ENCODE assay signal across 19 cellular contexts in the genomic region with DNA sequence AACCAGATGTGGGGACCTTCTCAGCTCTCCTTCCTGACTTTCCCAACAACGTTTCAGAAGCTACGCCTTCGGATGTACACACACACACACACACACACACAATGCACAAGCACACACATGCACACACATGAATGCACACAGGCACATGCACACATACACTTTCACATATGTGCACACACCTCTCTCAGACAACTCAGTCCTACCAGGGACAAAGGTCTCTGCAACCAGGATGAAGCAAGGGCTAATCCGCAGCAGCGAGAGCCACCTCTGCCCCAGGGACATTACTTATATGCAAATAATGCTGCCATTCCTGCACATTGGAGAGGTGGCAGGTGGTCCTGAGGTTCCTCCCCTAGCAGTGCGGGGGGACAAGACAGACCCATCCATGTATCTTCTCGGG. TPM values are rescaled to one million over a fixed set of nuclear protein-coding genes. Genes with fewer than 3 reads are reported as not detected.
DNase-seq lines count a peak whose midpoint lies in the region; ATAC-seq and TF ChIP-seq lines count a peak whose summit lies in the region.
"Had no signal": no experiment of that assay in that cellular context is flagged by ENCODE, and none has a peak within 500 bp of the region (broad histone marks: within the 10 kb centered on the region; RNA-seq: fewer than 3 reads in every experiment).

No MANE protein-coding gene starts in this region.

- DNase-seq in IMR-90 (no peak), left lobe of liver (ENCODE audit: low spot score) (no peak), mucosa of descending colon (peak in 2 of 3 donors; percentile 17 to 32), type B pancreatic cell (ENCODE audit: extremely low spot score, unreplicated experiment) (no peak), head of caudate nucleus (no peak)
- DNase-seq: BE2C; CD4-positive, alpha-beta memory T cell; COR-L47; DMS153; DMS79 treated with DMSO at 0.1 percent for 48 hours; EL; GOT3; HFFc6 had no signal

- H3K36me3 Mint-ChIP-seq in type B pancreatic cell = no peaks in the 10 kb centered on the region

- CTCF ChIA-PET in IMR-90 (lab: Yijun Ruan, JAX) = no interaction called here

- no peak overlapping the region for H2AK9ac ChIP-seq in IMR-90 (replicated peaks; ENCODE audit: low read depth, low read length, poor library complexity)

- dilution Hi-C loops in IMR-90 (cut with HindIII; ENCODE audit: low sequenced_read_pairs, unreplicated experiment) = no loop called here

- no peak overlapping the region for H3K4ac ChIP-seq in IMR-90 (ENCODE audit: low read depth, low read length)

- no peak overlapping the region for H3K9ac ChIP-seq in IMR-90 (ENCODE audit: low read depth, low read length)

- no peaks in the 10 kb centered on the region for H4K20me1 ChIP-seq in IMR-90 (ENCODE audit: insufficient read depth, low read length)

- no peak overlapping the region for H2BK120ac ChIP-seq in IMR-90 (ENCODE audit: low read depth, low read length)

- no peak overlapping the region for H3K4me3 Mint-ChIP-seq in type B pancreatic cell
- H3K4me3 Mint-ChIP-seq: CD4-positive, alpha-beta memory T cell; HFFc6 had no signal

- peak overlapping the region; percentile 41 for H2AFZ ChIP-seq in IMR-90 (replicated peaks; ENCODE audit: low read length, poor library complexity)

- H2AK5ac ChIP-seq in IMR-90 (ENCODE audit: low read depth, low read length) = no peak overlapping the region

- H3K79me1 ChIP-seq in IMR-90 (ENCODE audit: low read depth in 1 of 2, low read length in 2 of 2) = no peaks in the 10 kb centered on the region

- H3K4me3 ChIP-seq in IMR-90 (ENCODE audit: insufficient read depth, low read depth, low read length) (no peak overlapping the region), mucosa of descending colon (no peak overlapping the region)
- H3K4me3 ChIP-seq: A549, HAP-1 had no signal

- no peak overlapping the region for H4K8ac ChIP-seq in IMR-90 (ENCODE audit: low read depth in 2 of 2, low read length in 2 of 2)

- no peak overlapping the region for H2BK15ac ChIP-seq in IMR-90 (ENCODE audit: low read depth, low read length)

- no peak overlapping the region for H3K14ac ChIP-seq in IMR-90 (replicated peaks; ENCODE audit: low read depth, low read length)

- H2BK5ac ChIP-seq in IMR-90 (ENCODE audit: low read depth, low read length, poor library complexity, severe bottlenecking) = no peak overlapping the region

- POLR2A ChIA-PET in IMR-90 (lab: Charles Lee; ENCODE audit: unreplicated experiment) = no interaction called here

- H3K36me3 ChIP-seq in IMR-90 (ENCODE audit: control insufficient read depth, insufficient read depth, low read length) = no peaks in the 10 kb centered on the region
- no peaks in the 10 kb centered on the region for H3K36me3 ChIP-seq in mucosa of descending colon (ENCODE audit: low read depth)
- H3K36me3 ChIP-seq: BE2C, HAP-1 had no signal

- BruUV-seq in IMR-90 (replicated peaks; lab: Mats Ljungman, UMichigan) = no TSS peak

- ATAC-seq in IMR-90 (ENCODE audit: low read depth) = no peak
- peak; percentile 78 for ATAC-seq in left lobe of liver
- peak; percentile 52 for ATAC-seq in mucosa of descending colon
- no peak for ATAC-seq in HG03196 (IDR thresholded peaks at IDR 0.05; ENCODE audit: unreplicated experiment)
- ATAC-seq: A549 had no signal

- 88% methylated on average over 3 of the region's 7 CpGs; no CpG with 5 or more reads in 1 of the 2 experiments for WGBS in IMR-90 (ENCODE audit: extremely low coverage in 2 of 2, insufficient read length in 1 of 2), 2 experiments

- H3K23ac ChIP-seq in IMR-90 (ENCODE audit: low read depth, low read length) = no peak overlapping the region

- H3K4me1 Mint-ChIP-seq in type B pancreatic cell (ENCODE audit: unreplicated experiment) = no peaks in the 10 kb centered on the region
- H3K4me1 Mint-ChIP-seq: CD4-positive, alpha-beta memory T cell had no signal

- H4K91ac ChIP-seq in IMR-90 (ENCODE audit: insufficient read depth, low read depth, low read length) = no peak overlapping the region

- no peaks in the 10 kb centered on the region for H3K27me3 ChIP-seq in IMR-90 (ENCODE audit: control insufficient read depth, insufficient read depth, low read length)
- H3K27me3 ChIP-seq: BE2C had no signal

- intact Hi-C loops in IMR-90 (cut with micrococcal nuclease) = no loop called here
- intact Hi-C loops in mucosa of descending colon (cut with DNase I, micrococcal nuclease) = no loop called here
- intact Hi-C loops in head of caudate nucleus (cut with DNase I) = no loop called here

- no peak overlapping the region for H4K5ac ChIP-seq in IMR-90 (ENCODE audit: low read depth, low read length)

- no peak overlapping the region for H3K4me2 ChIP-seq in IMR-90 (ENCODE audit: low read depth, low read length)
- H3K4me2 ChIP-seq: A549 had no signal

- H3K4me1 ChIP-seq in IMR-90 (ENCODE audit: control insufficient read depth, insufficient read depth, low read length) = peaks cover 4% of the 10 kb centered on the region; the same call in 1 of the 2 replicates
- H3K4me1 ChIP-seq in mucosa of descending colon (ENCODE audit: low read depth) = no peaks in the 10 kb centered on the region
- H3K4me1 ChIP-seq: A549, HAP-1 had no signal

- no peaks in the 10 kb centered on the region for H3K27me3 Mint-ChIP-seq in type B pancreatic cell

- TF ChIP-seq RAD21 in IMR-90 (IDR thresholded peaks at IDR 0.05; ENCODE audit: low read length) = no peak

- no peak for TF ChIP-seq POLR2A in IMR-90 (IDR thresholded peaks at IDR 0.05; ENCODE audit: low read depth, low read length)

- peaks cover 9% of the 10 kb centered on the region for H3K9me3 Mint-ChIP-seq in type B pancreatic cell

- no peak overlapping the region for H2BK20ac ChIP-seq in IMR-90 (ENCODE audit: low read depth, low read length)

- H3K27ac ChIP-seq in IMR-90 (ENCODE audit: insufficient read depth, low read length) = no peak overlapping the region
- H3K27ac ChIP-seq: A549, C4-2B, HL-60 had no signal

- no peak overlapping the region for H3K56ac ChIP-seq in IMR-90 (ENCODE audit: extremely low read depth, insufficient read depth, low read length)

- H3K9me3 ChIP-seq in IMR-90 (ENCODE audit: control insufficient read depth, insufficient read depth, low read length) (peaks cover 4% of the 10 kb centered on the region), mucosa of descending colon (no peaks in the 10 kb centered on the region)
- H3K9me3 ChIP-seq: A549, BE2C, HAP-1 had no signal

- in situ Hi-C loops in IMR-90 (cut with MboI; ENCODE audit: low sequenced_read_pairs) = no loop called here

- no peak overlapping the region for H3K27ac Mint-ChIP-seq in type B pancreatic cell
- H3K27ac Mint-ChIP-seq: CD4-positive, alpha-beta memory T cell; HFFc6 had no signal

- 0 out of 2 replicates have a peak, but pooled peaks cover 5% of the 10 kb centered on the region for H3K9me1 ChIP-seq in IMR-90 (ENCODE audit: insufficient read depth, low read length)

- no peak for TF ChIP-seq CTCF in IMR-90 (conservative IDR thresholded peaks at IDR 0.05; ENCODE audit: low read depth, low read length)
- TF ChIP-seq CTCF in mucosa of descending colon (IDR thresholded peaks at IDR 0.05) = no peak
- TF ChIP-seq CTCF in type B pancreatic cell (conservative IDR thresholded peaks at IDR 0.05) = no peak

- no peak overlapping the region for H3K18ac ChIP-seq in IMR-90 (ENCODE audit: low read depth, low read length)

TF ChIP-seq in IMR-90, 13 proteins besides CTCF, POLR2A, EP300 and RAD21:
- no peak for TF ChIP-seq NFE2L2 (IDR thresholded peaks at IDR 0.05; ENCODE audit: low read depth, low read length)
- no peak for TF ChIP-seq MAZ (IDR thresholded peaks at IDR 0.05; ENCODE audit: borderline replicate concordance, low read depth, low read length)

RNA-seq across cellular contexts. Expression of a gene that starts 27.4 kb away (rescaled TPM):
- total RNA-seq in IMR-90 (2012; rRNA removed) = not detected in 2 replicates
- not detected in 2 replicates for polyA plus RNA-seq in IMR-90 (2012; rRNA removed)
- polyA plus RNA-seq in IMR-90 (2012; cell fraction: cytosol; rRNA removed) = not detected in 2 replicates
- polyA plus RNA-seq in IMR-90 (2012; cell fraction: nucleus; rRNA removed; ENCODE audit: low replicate concordance) = not detected in 2 replicates
- total RNA-seq in left lobe of liver = 27.5 TPM
- not detected for total RNA-seq in mucosa of descending colon
- total RNA-seq in type B pancreatic cell (ENCODE audit: low replicate concordance) = not detected in 2 replicates
- total RNA-seq: CD4-positive, alpha-beta memory T cell; HFFc6 had no signal
- polyA plus RNA-seq: AG04450; CD4-positive, alpha-beta memory T cell had no signal

Comparison
In these comparisons a context has a peak if more than half of its experiments do, and no peak if none do; other contexts are left out.
1. ATAC-seq: peak in left lobe of liver (single experiment) and mucosa of descending colon (single experiment); none in IMR-90 (single experiment) and HG03196 (single experiment).
2. DNase-seq: peak in mucosa of descending colon (2 of 3); none in IMR-90 (single experiment), left lobe of liver (single experiment), type B pancreatic cell (single experiment) and head of caudate nucleus (0 of 42).
3. RNA of a gene that starts 27.4 kb away (total RNA-seq): 27.5 TPM in left lobe of liver (single experiment); not detected in IMR-90, not detected in mucosa of descending colon and not detected in type B pancreatic cell; every median in the first group is over 10 times any median in the second.